17 cellular contexts compared by ENCODE assay signal in genomic region chr20:48875914-48876240, GRCh38. TPM values are rescaled to one million over a fixed set of nuclear protein-coding genes. Genes with fewer than 3 reads are reported as not detected.
DNase-seq lines count a peak whose midpoint lies in the region; ATAC-seq and TF ChIP-seq lines count a peak whose summit lies in the region.
"Had no signal": no experiment of that assay in that cellular context is flagged by ENCODE, and none has a peak within 500 bp of the region (broad histone marks: within the 10 kb centered on the region; RNA-seq: fewer than 3 reads in every experiment).

No MANE protein-coding gene starts in this region.

- no peaks in the 10 kb centered on the region for H3K36me3 Mint-ChIP-seq in T-helper 17 cell (ENCODE audit: low read depth)
- H3K36me3 Mint-ChIP-seq in activated CD8-positive, alpha-beta T cell treated with anti-CD3 and anti-CD28 coated beads, Interleukin-2, amount 10 ng/mL, durations not matched to agents 7 days and 5 days (ENCODE audit: low read depth), result peaks cover 5% of the 10 kb centered on the region
- H3K36me3 Mint-ChIP-seq: naive B cell, type B pancreatic cell had no signal

- H3K36me3 ChIP-seq in ACC112 (ENCODE audit: insufficient read depth, low read length), result no peaks in the 10 kb centered on the region
- H3K36me3 ChIP-seq in effector memory CD4-positive, alpha-beta T cell (ENCODE audit: control insufficient read depth, insufficient read depth, low read length), result no peaks in the 10 kb centered on the region

- H3K79me2 ChIP-seq in ACC112 (ENCODE audit: control insufficient read depth, insufficient read depth, low read length, unreplicated experiment), result no peaks in the 10 kb centered on the region
- H3K79me2 ChIP-seq: hepatocyte had no signal

- POLR2A ChIA-PET in activated CD8-positive, alpha-beta T cell treated with anti-CD3 and anti-CD28 coated beads, Interleukin-2, amount 10 ng/mL, durations not matched to agents 7 days and 5 days (lab: Charles Lee), result no interaction called here

- H3K4me1 ChIP-seq in ACC112 (ENCODE audit: control insufficient read depth, insufficient read depth, low read length, unreplicated experiment), result peaks cover 33% of the 10 kb centered on the region
- no peaks in the 10 kb centered on the region for H3K4me1 ChIP-seq in effector memory CD4-positive, alpha-beta T cell (ENCODE audit: control insufficient read depth, insufficient read depth, low read length, poor library complexity, severe bottlenecking)

- no peak for TF ChIP-seq CTCF in HL-60 (IDR thresholded peaks at IDR 0.05; ENCODE audit: insufficient read depth, low read length)
- TF ChIP-seq CTCF in fibroblast of pulmonary artery (IDR thresholded peaks at IDR 0.05; ENCODE audit: low read length, missing control alignments), result no peak

- no peak overlapping the region for H3K4me3 Mint-ChIP-seq in T-helper 17 cell
- no peak overlapping the region for H3K4me3 Mint-ChIP-seq in activated CD8-positive, alpha-beta T cell treated with anti-CD3 and anti-CD28 coated beads, Interleukin-2, amount 10 ng/mL, durations not matched to agents 7 days and 5 days
- H3K4me3 Mint-ChIP-seq: naive B cell, type B pancreatic cell had no signal

- no peak overlapping the region for H3K27ac ChIP-seq in ACC112 (ENCODE audit: low read depth, low read length)
- no peak overlapping the region for H3K27ac ChIP-seq in HL-60 (replicated peaks)
- no peak overlapping the region for H3K27ac ChIP-seq in effector memory CD4-positive, alpha-beta T cell (ENCODE audit: insufficient read depth, low read length, poor library complexity, severe bottlenecking)
- H3K27ac ChIP-seq: hepatocyte had no signal

- CTCF ChIA-PET in activated CD8-positive, alpha-beta T cell treated with anti-CD3 and anti-CD28 coated beads, Interleukin-2, amount 10 ng/mL, durations not matched to agents 7 days and 5 days (lab: Charles Lee), result interaction anchor here (0.8 to 1.2 kb wide), 2 partner anchors 218 to 243 kb away, joined by 3 to 4 read pairs; no protein-coding TSS in a partner anchor

- ATAC-seq in T-helper 17 cell, result no peak
- ATAC-seq in activated CD8-positive, alpha-beta T cell treated with anti-CD3 and anti-CD28 coated beads, Interleukin-2, amount 10 ng/mL, durations not matched to agents 7 days and 5 days, result no peak

- H2AFZ ChIP-seq in ACC112 (ENCODE audit: low read length, unreplicated experiment), result peak overlapping the region; percentile 9
- H2AFZ ChIP-seq: hepatocyte had no signal

- H3K9me3 Mint-ChIP-seq in activated CD8-positive, alpha-beta T cell treated with anti-CD3 and anti-CD28 coated beads, Interleukin-2, amount 10 ng/mL, durations not matched to agents 7 days and 5 days (ENCODE audit: insufficient read depth), result peaks cover 3% of the 10 kb centered on the region
- H3K9me3 Mint-ChIP-seq: naive B cell, type B pancreatic cell had no signal

- H3K4me3 ChIP-seq in ACC112 (ENCODE audit: low read depth, low read length) (no peak overlapping the region), HL-60 (replicated peaks; ENCODE audit: insufficient read depth, low read length) (no peak overlapping the region), fibroblast of pulmonary artery (replicated peaks; ENCODE audit: low read depth, low read length) (no peak overlapping the region)
- no peak overlapping the region for H3K4me3 ChIP-seq in effector memory CD4-positive, alpha-beta T cell (ENCODE audit: insufficient read depth, low read depth, low read length, poor library complexity, severe bottlenecking)
- H3K4me3 ChIP-seq: hepatocyte had no signal

- DNase-seq in HL-60 (ENCODE audit: low read depth in 1 of 2, low spot score in 1 of 2), result peak; percentile 22 to 62
- DNase-seq in T-helper 17 cell, result no peak
- peak; percentile 26 for DNase-seq in fibroblast of pulmonary artery (ENCODE audit: low read depth)
- DNase-seq in activated CD8-positive, alpha-beta T cell treated with anti-CD3 and anti-CD28 coated beads, Interleukin-2, amount 10 ng/mL, durations not matched to agents 7 days and 5 days, result no peak
- DNase-seq in effector memory CD4-positive, alpha-beta T cell, result no peak
- DNase-seq in SKM-1 treated with dmso at 0.1 percent for 144 hours (lab: John Stamatoyannopoulos, UW; ENCODE audit: unreplicated experiment), result no peak
- no peak for DNase-seq in COLO829 (ENCODE audit: low spot score)
- DNase-seq: activated CD4-positive, alpha-beta T cell treated with anti-CD3 and anti-CD28 coated beads, Interleukin-2, amount 50 U/mL, for 48 hours; activated gamma-delta T cell treated with Interleukin-2 at 50 U/mL for 16 hours; H7; naive B cell; stimulated activated CD4-positive, alpha-beta T cell treated with anti-CD3 and anti-CD28 coated beads, Interleukin-1b, Interleukin-23, amount 100 ng/mL, for 48 hours; stimulated activated CD8-positive, alpha-beta memory T cell treated with anti-CD3 and anti-CD28 coated beads, Interleukin-4, amount 100 ng/mL, for 48 hours; T-helper 1 cell had no signal

- H3K4me1 Mint-ChIP-seq in T-helper 17 cell, result peaks cover 12% of the 10 kb centered on the region
- H3K4me1 Mint-ChIP-seq in activated CD8-positive, alpha-beta T cell treated with anti-CD3 and anti-CD28 coated beads, Interleukin-2, amount 10 ng/mL, durations not matched to agents 7 days and 5 days (ENCODE audit: low read depth), result peaks cover 35% of the 10 kb centered on the region

- H3K9me3 ChIP-seq in T-helper 17 cell (ENCODE audit: control insufficient read depth, low read length, poor library complexity, severe bottlenecking), result no peaks in the 10 kb centered on the region
- no peaks in the 10 kb centered on the region for H3K9me3 ChIP-seq in effector memory CD4-positive, alpha-beta T cell (ENCODE audit: control insufficient read depth, low read length)

- H3K27ac Mint-ChIP-seq in T-helper 17 cell, result peak overlapping the region; percentile 21
- no peak overlapping the region for H3K27ac Mint-ChIP-seq in activated CD8-positive, alpha-beta T cell treated with anti-CD3 and anti-CD28 coated beads, Interleukin-2, amount 10 ng/mL, durations not matched to agents 7 days and 5 days

- H3K27me3 ChIP-seq in ACC112 (ENCODE audit: insufficient read depth, low read length) (no peaks in the 10 kb centered on the region), HL-60 (ENCODE audit: insufficient read depth, poor library complexity, severe bottlenecking) (no peaks in the 10 kb centered on the region)
- H3K27me3 ChIP-seq in effector memory CD4-positive, alpha-beta T cell (replicated peaks; ENCODE audit: control insufficient read depth, insufficient read depth, low read length, poor library complexity, severe bottlenecking), result no peaks in the 10 kb centered on the region
- H3K27me3 ChIP-seq: hepatocyte had no signal

- no peaks in the 10 kb centered on the region for H3K27me3 Mint-ChIP-seq in T-helper 17 cell
- no peaks in the 10 kb centered on the region for H3K27me3 Mint-ChIP-seq in activated CD8-positive, alpha-beta T cell treated with anti-CD3 and anti-CD28 coated beads, Interleukin-2, amount 10 ng/mL, durations not matched to agents 7 days and 5 days (ENCODE audit: low read depth)
- H3K27me3 Mint-ChIP-seq: naive B cell had no signal

RNA-seq across cellular contexts. Expression of gene ARFGEF2, which starts 45.6 kb away (rescaled TPM):
- 10 to 100 TPM; 24.1 to 24.7 TPM for total RNA-seq in T-helper 17 cell
- total RNA-seq in activated CD8-positive, alpha-beta T cell treated with anti-CD3 and anti-CD28 coated beads, Interleukin-2, amount 10 ng/mL, durations not matched to agents 7 days and 5 days, result 10 to 100 TPM; 19.1 to 20.1 TPM

RNA-seq across cellular contexts. Expression of gene PREX1, which starts 48.1 kb away (rescaled TPM):
- 100 to 1,000 TPM; 188 to 200 TPM for total RNA-seq in T-helper 17 cell
- 100 to 1,000 TPM; 146 to 152 TPM for total RNA-seq in activated CD8-positive, alpha-beta T cell treated with anti-CD3 and anti-CD28 coated beads, Interleukin-2, amount 10 ng/mL, durations not matched to agents 7 days and 5 days

Comparison
In these comparisons a context has a peak if more than half of its experiments do, and no peak if none do; other contexts are left out.
1. DNase-seq: peak in HL-60 (2 of 2) and fibroblast of pulmonary artery (single experiment); none in T-helper 17 cell (0 of 3), activated CD8-positive, alpha-beta T cell treated with anti-CD3 and anti-CD28 coated beads, Interleukin-2, amount 10 ng/mL, durations not matched to agents 7 days and 5 days (single experiment), effector memory CD4-positive, alpha-beta T cell (0 of 3), SKM-1 treated with dmso at 0.1 percent for 144 hours (single experiment) and COLO829 (single experiment).